Comparison of ENCODE assay signal across 2 cellular contexts in the genomic region with DNA sequence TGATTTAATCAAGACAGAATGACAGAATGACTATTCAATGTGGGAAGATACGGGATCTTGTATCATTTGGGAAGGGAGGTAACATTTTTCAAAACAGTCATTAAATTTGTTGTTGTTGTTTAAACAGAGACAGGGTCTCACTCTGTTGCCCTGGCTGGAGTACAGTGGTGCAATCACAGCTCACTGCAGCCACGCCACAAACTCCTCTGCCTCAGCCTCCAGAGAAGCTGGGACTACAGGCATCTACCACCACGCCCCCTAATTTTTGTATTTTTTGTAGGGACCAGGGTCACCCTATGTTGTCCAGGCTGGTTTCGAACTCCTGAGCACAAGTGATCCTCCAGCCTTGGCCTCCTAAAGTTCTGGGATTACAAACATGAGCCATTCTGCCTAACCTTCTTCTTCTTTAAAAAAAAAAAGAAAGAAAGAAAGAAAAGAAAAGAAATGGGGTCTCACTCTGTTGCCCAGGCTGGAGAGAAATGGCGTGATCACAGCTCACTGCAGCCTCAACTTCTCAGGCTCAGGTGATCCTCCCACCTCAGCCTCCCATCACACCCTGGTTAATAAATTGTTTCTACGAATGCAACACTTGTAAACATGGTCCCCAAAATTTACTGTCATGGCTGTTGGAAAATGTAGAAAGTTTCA.
TF ChIP-seq lines count a peak whose summit lies in the region.

No MANE protein-coding gene starts in this region.

TF ChIP-seq in GM12891, 5 proteins besides CTCF, POLR2A, EP300 and RAD21:
- TF ChIP-seq POU2F2 (IDR thresholded peaks at IDR 0.05; ENCODE audit: low read depth, low read length) (no peak), POLR2AphosphoS5 (IDR thresholded peaks at IDR 0.05; ENCODE audit: low read depth, low read length) (0 out of 2 replicates have a peak, but pooled peaks have one; percentile 34)
TF ChIP-seq in GM12891: peak in this region for 1.

TF ChIP-seq in endothelial cell of umbilical vein, 7 proteins besides CTCF, POLR2A, EP300 and RAD21:
- no peak for TF ChIP-seq GATA2 (IDR thresholded peaks at IDR 0.05; ENCODE audit: insufficient read depth, insufficient read length, low read depth, low read length)
- TF ChIP-seq, protein P1, sequence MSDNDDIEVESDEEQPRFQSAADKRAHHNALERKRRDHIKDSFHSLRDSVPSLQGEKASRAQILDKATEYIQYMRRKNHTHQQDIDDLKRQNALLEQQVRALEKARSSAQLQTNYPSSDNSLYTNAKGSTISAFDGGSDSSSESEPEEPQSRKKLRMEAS (IDR thresholded peaks at IDR 0.05; ENCODE audit: insufficient read depth, insufficient read length), result no peak
- no peak for TF ChIP-seq POLR2AphosphoS5 (IDR thresholded peaks at IDR 0.05; ENCODE audit: insufficient read depth, low read depth, low read length)
- TF ChIP-seq FOS (IDR thresholded peaks at IDR 0.05; ENCODE audit: borderline replicate concordance, insufficient read depth, low read length), result no peak
- no peak for TF ChIP-seq EZH2 (IDR thresholded peaks at IDR 0.05; ENCODE audit: borderline replicate concordance, low read depth, low read length, severe bottlenecking)
- TF ChIP-seq MYC (IDR thresholded peaks at IDR 0.05; ENCODE audit: low read depth, low read length), result no peak
- no peak for TF ChIP-seq JUN (IDR thresholded peaks at IDR 0.05; ENCODE audit: borderline replicate concordance, insufficient read depth, insufficient read length, low read depth)
